In genomic region chr7:5641772-5642425, GRCh38 we compare ENCODE assay signal across 8 cellular contexts. TPM values are rescaled to one million over a fixed set of nuclear protein-coding genes. Genes with fewer than 3 reads are reported as not detected.
DNase-seq lines count a peak whose midpoint lies in the region; ATAC-seq and TF ChIP-seq lines count a peak whose summit lies in the region.
"Not testable (repeated sequence)": the region's sequence is repeated elsewhere in the genome, so short reads cannot be mapped to it uniquely, and the experiment has no call there.

No MANE protein-coding gene starts in this region.

- H4K8ac ChIP-seq in mesenchymal stem cell (ENCODE audit: low read length), result not testable (repeated sequence)

- not testable (repeated sequence) for H2AK5ac ChIP-seq in mesenchymal stem cell (ENCODE audit: low read length, severe bottlenecking)

- 76% methylated on average over 6 of the region's 10 CpGs for WGBS in mesenchymal stem cell

- H3K4me1 Mint-ChIP-seq in CD8-positive, alpha-beta memory T cell, result peaks cover 35 to 51% (median 40%) of the 10 kb centered on the region in 3 donors
- peaks cover 38 to 47% (median 38%) of the 10 kb centered on the region in 3 donors for H3K4me1 Mint-ChIP-seq in T-cell
- peaks cover 41% of the 10 kb centered on the region for H3K4me1 Mint-ChIP-seq in activated T-cell treated with anti-CD3 and anti-CD28 coated beads, Interleukin-2, amount 50 U/mL, for 24 hours (ENCODE audit: low read depth)
- peaks cover 31% of the 10 kb centered on the region for H3K4me1 Mint-ChIP-seq in MCF 10A (ENCODE audit: insufficient read depth, unreplicated experiment)

- H3K36me3 ChIP-seq in CD8-positive, alpha-beta memory T cell (ENCODE audit: insufficient read depth, low read length), result peaks cover 19% of the 10 kb centered on the region
- peaks cover 34 to 68% of the 10 kb centered on the region in 2 experiments for H3K36me3 ChIP-seq in mesenchymal stem cell (ENCODE audit: control insufficient read depth in 1 of 2, insufficient read depth in 2 of 2, low read depth in 1 of 2, low read length in 2 of 2)

- H3K23ac ChIP-seq in mesenchymal stem cell (ENCODE audit: low read length in 2 of 2), result not testable (repeated sequence)

- not testable (repeated sequence) for H3K18ac ChIP-seq in mesenchymal stem cell (ENCODE audit: low read depth in 1 of 2, low read length in 2 of 2)

- not testable (repeated sequence) for H3K9me3 ChIP-seq in CD8-positive, alpha-beta memory T cell (ENCODE audit: low read length)
- peaks cover 13% of the 10 kb centered on the region for H3K9me3 ChIP-seq in mesenchymal stem cell (ENCODE audit: control insufficient read depth, low read length)

- not testable (repeated sequence) for H3K9ac ChIP-seq in mesenchymal stem cell (ENCODE audit: low read length)

- peaks cover 28% of the 10 kb centered on the region for H3K4me1 ChIP-seq in CD8-positive, alpha-beta memory T cell (ENCODE audit: insufficient read depth, low read length)
- H3K4me1 ChIP-seq in mesenchymal stem cell (ENCODE audit: control insufficient read depth, insufficient read depth, low read depth, low read length), result peaks cover 18% of the 10 kb centered on the region

- peaks cover 18 to 70% (median 24%) of the 10 kb centered on the region in 3 donors for H3K36me3 Mint-ChIP-seq in CD8-positive, alpha-beta memory T cell
- peaks cover 44% of the 10 kb centered on the region for H3K36me3 Mint-ChIP-seq in T-cell
- peaks cover 86% of the 10 kb centered on the region for H3K36me3 Mint-ChIP-seq in activated T-cell treated with anti-CD3 and anti-CD28 coated beads, Interleukin-2, amount 50 U/mL, for 24 hours (ENCODE audit: low read depth)
- peaks cover 49% of the 10 kb centered on the region for H3K36me3 Mint-ChIP-seq in MCF 10A (ENCODE audit: insufficient read depth, unreplicated experiment)

- H3K27me3 ChIP-seq in CD8-positive, alpha-beta memory T cell (ENCODE audit: insufficient read depth, low read length, poor library complexity, severe bottlenecking); mesenchymal stem cell (ENCODE audit: control insufficient read depth in 1 of 2, insufficient read depth in 1 of 2, low read length in 2 of 2): not testable (repeated sequence)

- H2BK120ac ChIP-seq in mesenchymal stem cell (ENCODE audit: low read depth, low read length), result not testable (repeated sequence)

- H3K27ac ChIP-seq in CD8-positive, alpha-beta memory T cell (ENCODE audit: low read depth, low read length), result peak overlapping the region; percentile 31
- not testable (repeated sequence) for H3K27ac ChIP-seq in mesenchymal stem cell (ENCODE audit: low read length, poor library complexity, severe bottlenecking)

- H2BK15ac ChIP-seq in mesenchymal stem cell (ENCODE audit: low read depth, poor library complexity, severe bottlenecking), result not testable (repeated sequence)

- not testable (repeated sequence) for H3K79me1 ChIP-seq in mesenchymal stem cell (replicated peaks; ENCODE audit: low read length, poor library complexity, severe bottlenecking)

- not testable (repeated sequence) for H3K14ac ChIP-seq in mesenchymal stem cell (ENCODE audit: low read length in 2 of 2)

- H3K4me3 Mint-ChIP-seq in CD8-positive, alpha-beta memory T cell, result peak overlapping the region in 3 of 7 donors; percentile 38 to 51 (median 50)
- not testable (repeated sequence) for H3K4me3 Mint-ChIP-seq in T-cell; activated T-cell treated with anti-CD3 and anti-CD28 coated beads, Interleukin-2, amount 50 U/mL, for 24 hours
- peak overlapping the region; percentile 25 for H3K4me3 Mint-ChIP-seq in MCF 10A (ENCODE audit: unreplicated experiment)

- H2AFZ ChIP-seq in mesenchymal stem cell (ENCODE audit: low read depth, low read length), result not testable (repeated sequence)

- not testable (repeated sequence) for H4K91ac ChIP-seq in mesenchymal stem cell (ENCODE audit: low read length)

- CTCF ChIA-PET in CD8-positive, alpha-beta memory T cell (lab: Charles Lee), result interaction anchor here (1.7 kb wide), 1 partner anchor 24 kb away, joined by 4 read pairs; no protein-coding TSS in a partner anchor
- CTCF ChIA-PET in T-cell (lab: Charles Lee), result interaction anchor here in 1 of 2 donors (0.6 to 1.9 kb wide), 4 partner anchors 11 to 46 kb away, joined by 3 to 5 read pairs (median 4); no protein-coding TSS in a partner anchor
- CTCF ChIA-PET in MCF 10A (lab: Yijun Ruan, JAX), result interaction anchor here (0.8 to 2.3 kb wide), 6 partner anchors 22 to 147 kb away, joined by 3 to 14 read pairs (median 4); no protein-coding TSS in a partner anchor

- H2BK5ac ChIP-seq in mesenchymal stem cell (ENCODE audit: low read depth, low read length, poor library complexity, severe bottlenecking), result not testable (repeated sequence)

- H3K9me3 Mint-ChIP-seq in CD8-positive, alpha-beta memory T cell; T-cell; activated T-cell treated with anti-CD3 and anti-CD28 coated beads, Interleukin-2, amount 50 U/mL, for 24 hours; MCF 10A (ENCODE audit: unreplicated experiment): not testable (repeated sequence)

- peak; percentile 84 to 88 (median 87) for ATAC-seq in T-cell (replicated peaks in 1 of 4)

- POLR2A ChIA-PET in CD8-positive, alpha-beta memory T cell (lab: Charles Lee), result interaction anchor here (0.5 to 0.6 kb wide), 2 partner anchors 82 to 502 kb away, joined by 3 read pairs; no protein-coding TSS in a partner anchor
- POLR2A ChIA-PET in T-cell (lab: Charles Lee), result interaction anchor here (0.7 to 1.1 kb wide), 4 partner anchors 16 to 113 kb away, joined by 3 to 16 read pairs (median 6); no protein-coding TSS in a partner anchor
- POLR2A ChIA-PET in MCF 10A (lab: Yijun Ruan, JAX), result interaction anchor here (0.5 to 3.8 kb wide), 8 partner anchors 12 to 233 kb away, joined by 3 to 50 read pairs (median 6); partner anchors contain the start of gene TNRC18

- not testable (repeated sequence) for TF ChIP-seq CTCF in MCF 10A (IDR thresholded peaks at IDR 0.05; ENCODE audit: unreplicated experiment); fibroblast of mammary gland (conservative IDR thresholded peaks at IDR 0.05; ENCODE audit: control insufficient read depth, insufficient read depth, low read depth, low read length)

- H3K4me3 ChIP-seq in CD8-positive, alpha-beta memory T cell (ENCODE audit: low read length); fibroblast of mammary gland (ENCODE audit: control insufficient read depth, low read depth, low read length); mesenchymal stem cell (ENCODE audit: insufficient read depth in 1 of 2, low read depth in 1 of 2, low read length in 2 of 2): not testable (repeated sequence)

- not testable (repeated sequence) for H3K4me2 ChIP-seq in mesenchymal stem cell (ENCODE audit: low read length, poor library complexity, severe bottlenecking)

- DNase-seq in CD8-positive, alpha-beta memory T cell, result peak in 2 of 5 donors; percentile 49 to 56
- DNase-seq in LHCN-M2 (ENCODE audit: low read depth) (peak; percentile 43), T-cell (peak in 3 of 34 experiments; percentile 4 to 14 (median 14)), MCF 10A (ENCODE audit: unreplicated experiment) (peak; percentile 81), fibroblast of mammary gland (ENCODE audit: low read depth) (peak; percentile 43), mesenchymal stem cell (peak; percentile 44)
- DNase-seq in activated T-cell treated with anti-CD3 and anti-CD28 coated beads, Interleukin-2, amount 50 U/mL, for 24 hours, result not testable (repeated sequence)
- peak; percentile 10 for DNase-seq in stimulated activated naive CD4-positive, alpha-beta T cell treated with Interleukin-2 at 50 U/mL for 16 hours (lab: John Stamatoyannopoulos, UW)

- not testable (repeated sequence) for H3K27me3 Mint-ChIP-seq in CD8-positive, alpha-beta memory T cell; T-cell; activated T-cell treated with anti-CD3 and anti-CD28 coated beads, Interleukin-2, amount 50 U/mL, for 24 hours; MCF 10A (ENCODE audit: insufficient read depth, unreplicated experiment)

- H2BK12ac ChIP-seq in mesenchymal stem cell (ENCODE audit: low read length in 2 of 2), result not testable (repeated sequence)

- H3K4ac ChIP-seq in mesenchymal stem cell (ENCODE audit: low read depth in 1 of 2, low read length in 2 of 2), result not testable (repeated sequence)

- BruUV-seq in MCF 10A (replicated peaks; lab: Mats Ljungman, UMichigan), result not testable (repeated sequence)

- peak overlapping the region in 6 of 8 donors; percentile 43 to 83 (median 63) for H3K27ac Mint-ChIP-seq in CD8-positive, alpha-beta memory T cell
- H3K27ac Mint-ChIP-seq in T-cell (peak overlapping the region; percentile 61 to 83), MCF 10A (ENCODE audit: low read depth, unreplicated experiment) (peak overlapping the region; percentile 97)
- H3K27ac Mint-ChIP-seq in activated T-cell treated with anti-CD3 and anti-CD28 coated beads, Interleukin-2, amount 50 U/mL, for 24 hours, result peak overlapping the region; percentile 77

- intact Hi-C loops in MCF 10A (cut with micrococcal nuclease), result loop anchor here (5.0 kb wide), 1 partner anchor 45 kb away; no protein-coding TSS in a partner anchor

RNA-seq across cellular contexts. Expression of gene FSCN1, which starts 49.3 kb away (rescaled TPM):
- total RNA-seq in CD8-positive, alpha-beta memory T cell, result 1 to 10 TPM; 4.8 to 5.7 TPM
- 0.37 TPM for polyA plus RNA-seq in CD8-positive, alpha-beta memory T cell
- total RNA-seq in LHCN-M2 (2014; rRNA removed), result 350 and 396 TPM in 2 replicates
- polyA plus RNA-seq in LHCN-M2 (2012), result 459 TPM
- total RNA-seq in T-cell, result 1 to 10 TPM; 4.6 to 6.4 (median 5.7) TPM
- total RNA-seq in MCF 10A (2022), result 148 and 169 TPM in 2 replicates
- 241 TPM for polyA plus RNA-seq in mesenchymal stem cell (2013, experiment 1 of 2)
- 235 TPM for polyA plus RNA-seq in mesenchymal stem cell (2013, experiment 2 of 2)

Comparison
In these comparisons a context has a peak if more than half of its experiments do, and no peak if none do; other contexts are left out.
1. RNA of gene FSCN1, which starts 49.3 kb away (total RNA-seq): 350 to 396 TPM in LHCN-M2 and 148 to 169 TPM in MCF 10A; 4.8 to 5.7 TPM in CD8-positive, alpha-beta memory T cell and 4.6 to 6.4 TPM in T-cell; every median in the first group is over 10 times any median in the second.
2. Peak in every context shown above with its lines, with median percentiles within 50 percentile points of each other: H3K27ac Mint-ChIP-seq.